1 cellular context compared by ENCODE assay signal in genomic region chr14:60350366-60350720, GRCh38.
TF ChIP-seq lines count a peak whose summit lies in the region.

No MANE protein-coding gene starts in this region.

TF ChIP-seq in IMR-90, 13 proteins besides CTCF, POLR2A, EP300 and RAD21 (continued from another document):
- TF ChIP-seq USF2 (IDR thresholded peaks at IDR 0.05; ENCODE audit: low read depth, low read length): no peak
- no peak for TF ChIP-seq NFE2L2 (IDR thresholded peaks at IDR 0.05; ENCODE audit: low read depth, low read length)
- no peak for TF ChIP-seq CHD1 (IDR thresholded peaks at IDR 0.05; ENCODE audit: low read depth, low read length)
- no peak for TF ChIP-seq ELK1 (IDR thresholded peaks at IDR 0.05; ENCODE audit: borderline replicate concordance, low read depth, low read length)
- no peak for TF ChIP-seq CEBPB (IDR thresholded peaks at IDR 0.05; ENCODE audit: low read depth, low read length)
- TF ChIP-seq BHLHE40 (IDR thresholded peaks at IDR 0.05; ENCODE audit: low read depth, low read length): no peak
- no peak for TF ChIP-seq RFX5 (IDR thresholded peaks at IDR 0.05; ENCODE audit: low read depth, low read length)
- no peak for TF ChIP-seq RCOR1 (IDR thresholded peaks at IDR 0.05; ENCODE audit: insufficient replicate concordance, low read length)
- no peak for TF ChIP-seq MAFK (IDR thresholded peaks at IDR 0.05; ENCODE audit: low read depth, low read length)
- no peak for TF ChIP-seq MAZ (IDR thresholded peaks at IDR 0.05; ENCODE audit: borderline replicate concordance, low read depth, low read length)
